8 cellular contexts compared by ENCODE assay signal in the genomic region with DNA sequence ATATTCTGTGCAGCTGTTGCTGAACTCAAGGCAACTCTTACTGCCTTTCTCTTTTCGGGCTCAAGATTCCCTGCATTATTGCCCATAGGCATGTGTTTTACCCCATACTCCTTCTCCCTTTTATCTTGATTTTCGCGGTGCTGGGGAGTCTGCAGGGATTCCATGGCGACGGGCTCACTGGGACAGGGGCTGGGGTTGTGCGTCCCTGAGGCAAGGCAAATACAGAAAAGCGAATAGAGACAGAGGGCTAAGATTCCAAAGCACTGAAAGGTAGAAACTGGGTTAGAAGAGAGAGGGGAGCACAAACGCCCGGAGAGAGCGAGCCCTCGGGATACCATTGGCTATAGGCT. TPM values are rescaled to one million over a fixed set of nuclear protein-coding genes. Genes with fewer than 3 reads are reported as not detected.
A peak's percentile ranks its signal among the peaks of the same experiment; 100 is the strongest.
DNase-seq lines count a peak whose midpoint lies in the region; ATAC-seq lines count a peak whose summit lies in the region.

No MANE protein-coding gene starts in this region.

- H3K27me3 ChIP-seq in muscle layer of duodenum (ENCODE audit: low read depth, low read length) = no peaks in the 10 kb centered on the region

- peak; percentile 14 to 22 for ATAC-seq in activated T-cell treated with anti-CD3 and anti-CD28 coated beads, Interleukin-2, amount 50 U/mL, for 72 hours (replicated peaks in 1 of 2)
- peak; percentile 6 for ATAC-seq in HG03571 (IDR thresholded peaks at IDR 0.05; ENCODE audit: unreplicated experiment)
- no peak for ATAC-seq in central memory CD8-positive, alpha-beta T cell (replicated peaks; ENCODE audit: extremely low read depth, poor library complexity, severe bottlenecking)

- no peaks in the 10 kb centered on the region for H3K9me3 Mint-ChIP-seq in activated T-cell treated with anti-CD3 and anti-CD28 coated beads, Interleukin-2, amount 50 U/mL, for 72 hours
- no peaks in the 10 kb centered on the region for H3K9me3 Mint-ChIP-seq in central memory CD8-positive, alpha-beta T cell

- H3K4me3 ChIP-seq in muscle layer of duodenum (ENCODE audit: low read depth in 1 of 2, low read length in 2 of 2) = peak overlapping the region; percentile 83 to 95

- H3K4me1 Mint-ChIP-seq in activated T-cell treated with anti-CD3 and anti-CD28 coated beads, Interleukin-2, amount 50 U/mL, for 72 hours (ENCODE audit: low read depth) = peaks cover 36% of the 10 kb centered on the region
- peaks cover 36% of the 10 kb centered on the region for H3K4me1 Mint-ChIP-seq in central memory CD8-positive, alpha-beta T cell

- H3K27ac Mint-ChIP-seq in activated T-cell treated with anti-CD3 and anti-CD28 coated beads, Interleukin-2, amount 50 U/mL, for 72 hours = peak overlapping the region; percentile 17
- H3K27ac Mint-ChIP-seq in central memory CD8-positive, alpha-beta T cell (ENCODE audit: low read depth) = peak overlapping the region; percentile 92

- H3K4me1 ChIP-seq in muscle layer of duodenum (ENCODE audit: control insufficient read depth in 1 of 2, insufficient read depth in 2 of 2, low read length in 2 of 2) = peaks cover 0 to 19% of the 10 kb centered on the region in 2 donors

- no peak overlapping the region for H3K27ac ChIP-seq in muscle layer of duodenum (ENCODE audit: low read length)

- H3K27me3 Mint-ChIP-seq in activated T-cell treated with anti-CD3 and anti-CD28 coated beads, Interleukin-2, amount 50 U/mL, for 72 hours (ENCODE audit: low read depth) = no peaks in the 10 kb centered on the region
- H3K27me3 Mint-ChIP-seq in central memory CD8-positive, alpha-beta T cell = no peaks in the 10 kb centered on the region

- H3K4me3 Mint-ChIP-seq in activated T-cell treated with anti-CD3 and anti-CD28 coated beads, Interleukin-2, amount 50 U/mL, for 72 hours = peak overlapping the region; percentile 89 to 90
- peak overlapping the region; percentile 94 for H3K4me3 Mint-ChIP-seq in central memory CD8-positive, alpha-beta T cell

- H3K36me3 Mint-ChIP-seq in activated T-cell treated with anti-CD3 and anti-CD28 coated beads, Interleukin-2, amount 50 U/mL, for 72 hours (ENCODE audit: insufficient read depth in 2 of 2) = peaks cover 2 to 7% of the 10 kb centered on the region in 2 donors
- H3K36me3 Mint-ChIP-seq in central memory CD8-positive, alpha-beta T cell (ENCODE audit: insufficient read depth) = peaks cover 31% of the 10 kb centered on the region

- no peaks in the 10 kb centered on the region for H3K9me3 ChIP-seq in muscle layer of duodenum (ENCODE audit: control insufficient read depth in 1 of 2, low read length in 2 of 2)

- no peak for DNase-seq in activated T-cell treated with anti-CD3 and anti-CD28 coated beads, Interleukin-2, amount 50 U/mL, for 72 hours
- no peak for DNase-seq in activated T-cell treated with anti-CD3 and anti-CD28 coated beads, Interleukin-2, amount 50 U/mL, for 1 hour
- DNase-seq in central memory CD8-positive, alpha-beta T cell (ENCODE audit: low spot score in 2 of 2) = no peak
- DNase-seq in NK-92 (lab: John Stamatoyannopoulos, UW; ENCODE audit: unreplicated experiment) (no peak), NCI-H774 (lab: John Stamatoyannopoulos, UW) (no peak)
- DNase-seq in activated CD4-positive, CD25-positive, alpha-beta regulatory T cell (lab: John Stamatoyannopoulos, UW) = no peak

- H3K36me3 ChIP-seq in muscle layer of duodenum (ENCODE audit: control insufficient read depth in 1 of 2, insufficient read depth in 2 of 2, low read length in 2 of 2) = peaks cover 0 to 7% of the 10 kb centered on the region in 2 donors

RNA-seq across cellular contexts. Expression of a gene that starts 0.5 kb away (rescaled TPM):
- 10 to 100 TPM; 17.7 to 21.0 TPM for total RNA-seq in activated T-cell treated with anti-CD3 and anti-CD28 coated beads, Interleukin-2, amount 50 U/mL, for 72 hours

RNA-seq across cellular contexts. Expression of a gene that starts 8.1 kb away (rescaled TPM):
- total RNA-seq in activated T-cell treated with anti-CD3 and anti-CD28 coated beads, Interleukin-2, amount 50 U/mL, for 72 hours = 1 to 10 TPM; 2.5 to 5.5 TPM

RNA-seq across cellular contexts. Expression of a gene that starts 52.9 kb away (rescaled TPM):
- 1 to 10 TPM; 3.5 to 3.8 TPM for total RNA-seq in activated T-cell treated with anti-CD3 and anti-CD28 coated beads, Interleukin-2, amount 50 U/mL, for 72 hours
